2 cellular contexts compared by ENCODE assay signal in genomic region chr15:89569090-89569745, GRCh38.
TF ChIP-seq lines count a peak whose summit lies in the region.

No MANE protein-coding gene starts in this region.

TF ChIP-seq in HEK293, 187 proteins besides CTCF, POLR2A, EP300 and RAD21:
- TF ChIP-seq ZEB2 (tag by site-specific recombination; IDR thresholded peaks at IDR 0.05) (no peak), ZNF146 (tag by site-specific recombination; IDR thresholded peaks at IDR 0.05) (peak; percentile 92), ZNF121 (tag by site-specific recombination; IDR thresholded peaks at IDR 0.05) (peak; percentile 48; the same call in 1 of the 2 replicates)

TF ChIP-seq in K562, 482 proteins besides CTCF, POLR2A, EP300 and RAD21:
- TF ChIP-seq ATF3 (IDR thresholded peaks at IDR 0.05) (0 out of 2 replicates have a peak, but pooled peaks have one; percentile 19), ATF3 (CRISPR knock-in tag; conservative IDR thresholded peaks at IDR 0.05) (no peak), RBM25 (IDR thresholded peaks at IDR 0.05; ENCODE audit: low read depth, low read length, severe bottlenecking) (peak; percentile 8), BCOR (IDR thresholded peaks at IDR 0.05) (peak; percentile 25; the same call in 1 of the 2 replicates), ZNF121 (CRISPR knock-in tag; conservative IDR thresholded peaks at IDR 0.05) (peak; percentile 81), HOXB6 (CRISPR knock-in tag; IDR thresholded peaks at IDR 0.05; ENCODE audit: borderline replicate concordance) (no peak), HOMEZ (CRISPR knock-in tag; IDR thresholded peaks at IDR 0.05) (no peak), MXD1 (CRISPR knock-in tag; IDR thresholded peaks at IDR 0.05; ENCODE audit: borderline replicate concordance, poor library complexity, severe bottlenecking) (no peak), ZNF146 (CRISPR knock-in tag; IDR thresholded peaks at IDR 0.05; ENCODE audit: unreplicated experiment) (peak; percentile 80)
